Comparison of ENCODE assay signal across 8 cellular contexts in the genomic region with DNA sequence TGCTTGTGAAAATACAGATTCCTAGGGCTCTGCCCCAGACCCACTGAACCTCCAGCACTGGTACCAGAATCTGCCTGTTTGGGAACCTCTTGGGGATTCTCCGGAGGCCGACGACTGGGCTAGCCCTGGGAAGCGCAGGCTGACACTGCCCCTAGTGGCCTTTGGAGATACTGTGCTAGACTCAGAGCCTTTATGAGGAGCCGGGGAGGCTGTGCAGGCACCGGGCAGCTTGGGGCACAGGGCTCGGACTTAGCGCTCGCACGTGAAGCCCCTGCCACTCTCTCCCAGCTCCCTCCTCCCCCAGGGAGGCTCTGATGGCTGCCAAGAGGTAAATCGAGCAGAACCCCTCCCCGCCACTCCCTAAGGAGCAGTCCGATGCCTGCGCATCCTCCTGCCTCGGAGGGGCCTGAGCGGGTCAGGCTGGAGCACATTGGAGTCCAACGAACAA.
A peak's percentile ranks its signal among the peaks of the same experiment; 100 is the strongest.
DNase-seq lines count a peak whose midpoint lies in the region; ATAC-seq and TF ChIP-seq lines count a peak whose summit lies in the region.

No MANE protein-coding gene starts in this region.

- H3K27ac Mint-ChIP-seq in activated CD8-positive, alpha-beta memory T cell treated with anti-CD3 and anti-CD28 coated beads, Interleukin-2, amount 10 ng/mL, durations not matched to agents 7 days and 5 days: no peak overlapping the region
- H3K27ac Mint-ChIP-seq in osteocyte (ENCODE audit: unreplicated experiment): no peak overlapping the region

- no peak for DNase-seq in AG09309 (ENCODE audit: low read depth)
- DNase-seq in NCI-H187 treated with DMSO at 0.1 percent for 48 hours (lab: John Stamatoyannopoulos, UW): peak; percentile 36
- DNase-seq in activated CD8-positive, alpha-beta memory T cell treated with anti-CD3 and anti-CD28 coated beads, Interleukin-2, amount 10 ng/mL, durations not matched to agents 7 days and 5 days: no peak
- DNase-seq in glomerular visceral epithelial cell (ENCODE audit: extremely low spot score): peak; percentile 49
- DNase-seq in osteocyte (ENCODE audit: extremely low spot score, unreplicated experiment): no peak

- H3K27me3 Mint-ChIP-seq in activated CD8-positive, alpha-beta memory T cell treated with anti-CD3 and anti-CD28 coated beads, Interleukin-2, amount 10 ng/mL, durations not matched to agents 7 days and 5 days: peaks cover 3% of the 10 kb centered on the region
- H3K27me3 Mint-ChIP-seq in osteocyte (ENCODE audit: unreplicated experiment): no peaks in the 10 kb centered on the region

- peak; percentile 74 for TF ChIP-seq CTCF in AG09309 (IDR thresholded peaks at IDR 0.05; ENCODE audit: control insufficient read depth, insufficient read depth, low read depth, low read length, missing control alignments)
- TF ChIP-seq CTCF in GM12875 (IDR thresholded peaks at IDR 0.05; ENCODE audit: borderline replicate concordance, insufficient read depth, low read depth, low read length): peak; percentile 87
- peak; percentile 83 for TF ChIP-seq CTCF in osteocyte (IDR thresholded peaks at IDR 0.05)

- CTCF ChIA-PET in activated CD8-positive, alpha-beta memory T cell treated with anti-CD3 and anti-CD28 coated beads, Interleukin-2, amount 10 ng/mL, durations not matched to agents 7 days and 5 days (lab: Charles Lee): interaction anchor here (1.5 kb wide), 1 partner anchor 24 kb away, joined by 4 read pairs; no protein-coding TSS in a partner anchor

- H3K4me3 Mint-ChIP-seq in activated CD8-positive, alpha-beta memory T cell treated with anti-CD3 and anti-CD28 coated beads, Interleukin-2, amount 10 ng/mL, durations not matched to agents 7 days and 5 days: no peak overlapping the region
- H3K4me3 Mint-ChIP-seq in osteocyte (ENCODE audit: unreplicated experiment): no peak overlapping the region

- H3K4me3 ChIP-seq in AG09309 (ENCODE audit: control insufficient read depth, low read depth, low read length) (no peak overlapping the region), GM12875 (ENCODE audit: low read depth, low read length) (no peak overlapping the region)

- ATAC-seq in HG02763 (IDR thresholded peaks at IDR 0.05; ENCODE audit: unreplicated experiment) (peak; percentile 60), GM21528 (IDR thresholded peaks at IDR 0.05; ENCODE audit: low FRiP score, unreplicated experiment) (no peak)
- peak; percentile 57 for ATAC-seq in activated CD8-positive, alpha-beta memory T cell treated with anti-CD3 and anti-CD28 coated beads, Interleukin-2, amount 10 ng/mL, durations not matched to agents 7 days and 5 days

- H3K36me3 Mint-ChIP-seq in activated CD8-positive, alpha-beta memory T cell treated with anti-CD3 and anti-CD28 coated beads, Interleukin-2, amount 10 ng/mL, durations not matched to agents 7 days and 5 days: no peaks in the 10 kb centered on the region
- no peaks in the 10 kb centered on the region for H3K36me3 Mint-ChIP-seq in osteocyte (ENCODE audit: unreplicated experiment)

- H3K9me3 Mint-ChIP-seq in activated CD8-positive, alpha-beta memory T cell treated with anti-CD3 and anti-CD28 coated beads, Interleukin-2, amount 10 ng/mL, durations not matched to agents 7 days and 5 days (ENCODE audit: low read depth): no peaks in the 10 kb centered on the region
- no peaks in the 10 kb centered on the region for H3K9me3 Mint-ChIP-seq in osteocyte (ENCODE audit: unreplicated experiment)

- H3K4me1 Mint-ChIP-seq in activated CD8-positive, alpha-beta memory T cell treated with anti-CD3 and anti-CD28 coated beads, Interleukin-2, amount 10 ng/mL, durations not matched to agents 7 days and 5 days: no peaks in the 10 kb centered on the region
- peaks cover 9% of the 10 kb centered on the region for H3K4me1 Mint-ChIP-seq in osteocyte (ENCODE audit: unreplicated experiment)

Comparison
In these comparisons a context has a peak if more than half of its experiments do, and no peak if none do; other contexts are left out.
1. DNase-seq: peak in NCI-H187 treated with DMSO at 0.1 percent for 48 hours (single experiment) and glomerular visceral epithelial cell (single experiment); none in AG09309 (single experiment), activated CD8-positive, alpha-beta memory T cell treated with anti-CD3 and anti-CD28 coated beads, Interleukin-2, amount 10 ng/mL, durations not matched to agents 7 days and 5 days (single experiment) and osteocyte (single experiment).
2. Peak in every context shown above with its lines, with median percentiles within 50 percentile points of each other: CTCF ChIP-seq.